In the genomic region with DNA sequence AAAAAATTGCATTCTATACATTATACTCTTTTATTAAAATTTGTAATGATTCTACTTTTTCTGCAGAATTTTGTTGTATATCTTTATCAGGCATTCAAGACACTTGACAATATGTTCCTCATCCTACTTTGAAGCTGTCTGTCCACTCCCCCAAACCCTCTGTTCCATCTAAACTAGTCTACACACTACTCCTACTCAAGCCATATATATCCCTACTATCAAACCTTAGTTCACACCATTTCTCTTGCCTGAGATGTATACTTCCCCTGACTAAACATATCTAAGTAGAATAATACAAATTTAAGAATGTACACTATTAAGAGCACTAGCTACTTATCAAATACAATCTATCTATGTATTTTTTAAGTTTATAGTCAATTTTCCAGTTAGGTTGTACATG, we compare ENCODE assay signal across 19 cellular contexts.
"Had no signal": no experiment of that assay in that cellular context is flagged by ENCODE, and none has a peak within 500 bp of the region (broad histone marks: within the 10 kb centered on the region; RNA-seq: fewer than 3 reads in every experiment).

No MANE protein-coding gene starts in this region.

- H3K79me2 ChIP-seq: hepatocyte had no signal

- H3K27ac ChIP-seq: coronary artery, dorsolateral prefrontal cortex, esophagus muscularis mucosa, foreskin keratinocyte, gastroesophageal sphincter, heart left ventricle, hepatocyte, left lung, lower lobe of right lung had no signal

- H3K9me3 ChIP-seq: esophagus muscularis mucosa, gastroesophageal sphincter, mucosa of descending colon had no signal

- H2AFZ ChIP-seq: hepatocyte had no signal

- H3K4me1 ChIP-seq: esophagus muscularis mucosa, foreskin keratinocyte, gastroesophageal sphincter, left lung, lower lobe of right lung had no signal

- ATAC-seq: foreskin keratinocyte, gastroesophageal sphincter, heart left ventricle, left cardiac atrium, left lung, left ventricle myocardium superior, lower lobe of right lung, mucosa of descending colon had no signal

- H3K36me3 ChIP-seq: esophagus muscularis mucosa, gastroesophageal sphincter, heart left ventricle, left lung, lower lobe of right lung had no signal

- H3K4me2 ChIP-seq: hepatocyte had no signal

- H3K4me3 ChIP-seq: coronary artery, dorsolateral prefrontal cortex, esophagus muscularis mucosa, gastroesophageal sphincter, heart left ventricle, hepatocyte, left lung, lower lobe of right lung, mucosa of descending colon had no signal

- DNase-seq: dermis blood vessel endothelial cell; effector CD4-positive, alpha-beta T cell; effector memory CD4-positive, alpha-beta T cell; foreskin keratinocyte; heart left ventricle; hypothalamus; immature natural killer cell; left cardiac atrium; left lung; left ventricle myocardium superior; lower lobe of right lung; mesenchymal stem cell; mucosa of descending colon; naive B cell had no signal

- H3K27me3 ChIP-seq: dorsolateral prefrontal cortex, esophagus muscularis mucosa, foreskin keratinocyte, gastroesophageal sphincter, heart left ventricle, hepatocyte, left lung had no signal
